ENCODE assay signal across 17 cellular contexts in genomic region chr3:50539356-50539838, GRCh38.
"Had no signal": no experiment of that assay in that cellular context is flagged by ENCODE, and none has a peak within 500 bp of the region (broad histone marks: within the 10 kb centered on the region; RNA-seq: fewer than 3 reads in every experiment).

No MANE protein-coding gene starts in this region.

- H3K27me3 ChIP-seq: ovary had no signal

- DNase-seq: activated CD4-positive, alpha-beta T cell treated with anti-CD3 and anti-CD28 coated beads for 1 hour; activated CD4-positive, alpha-beta T cell treated with anti-CD3 and anti-CD28 coated beads, Interleukin-2, amount 50 U/mL, for 4 hours; activated naive CD4-positive, alpha-beta T cell treated with Interleukin-2 at 50 U/mL for 16 hours; activated naive CD8-positive, alpha-beta T cell treated with anti-CD3 and anti-CD28 coated beads, Interleukin-2, amount 50 U/mL, for 24 hours; activated T-cell treated with anti-CD3 and anti-CD28 coated beads for 4 hours; aorta; cerebellar nuclear complex; effector memory CD4-positive, alpha-beta T cell; heart right ventricle; kidney glomerular epithelial cell; ovary; stimulated activated CD4-positive, alpha-beta T cell treated with anti-CD3 and anti-CD28 coated beads, Interleukin-1b, Interleukin-23, amount 100 ng/mL, for 48 hours; T-helper 2 cell had no signal

- H3K36me3 ChIP-seq: gastroesophageal sphincter, heart right ventricle, ovary had no signal

- H3K4me1 Mint-ChIP-seq: activated naive CD8-positive, alpha-beta T cell treated with anti-CD3 and anti-CD28 coated beads, Interleukin-2, amount 50 U/mL, for 24 hours; activated T-helper 17 cell treated with anti-CD3 and anti-CD28 coated beads, Interleukin-2, amount 50 U/mL, for 72 hours had no signal

- H3K27ac ChIP-seq: gastroesophageal sphincter, heart right ventricle, ovary had no signal

- H3K36me3 Mint-ChIP-seq: stimulated activated effector memory CD8-positive, alpha-beta T cell treated with anti-CD3 and anti-CD28 coated beads, Interleukin-12 subunit alpha, Interleukin-12 subunit beta, amount 100 ng/mL, for 72 hours had no signal

- H3K4me3 ChIP-seq: gastroesophageal sphincter, heart right ventricle, ovary had no signal

- ATAC-seq: activated naive CD8-positive, alpha-beta T cell treated with anti-CD3 and anti-CD28 coated beads, Interleukin-2, amount 50 U/mL, for 24 hours; activated T-helper 17 cell treated with anti-CD3 and anti-CD28 coated beads, Interleukin-2, amount 50 U/mL, for 72 hours; gastroesophageal sphincter; heart right ventricle; stimulated activated effector memory CD8-positive, alpha-beta T cell treated with anti-CD3 and anti-CD28 coated beads, Interleukin-12 subunit alpha, Interleukin-12 subunit beta, amount 100 ng/mL, for 72 hours had no signal

- H3K4me1 ChIP-seq: gastroesophageal sphincter, heart right ventricle had no signal

- H3K4me3 Mint-ChIP-seq: activated naive CD8-positive, alpha-beta T cell treated with anti-CD3 and anti-CD28 coated beads, Interleukin-2, amount 50 U/mL, for 24 hours; activated T-helper 17 cell treated with anti-CD3 and anti-CD28 coated beads, Interleukin-2, amount 50 U/mL, for 72 hours; neural crest cell; stimulated activated effector memory CD8-positive, alpha-beta T cell treated with anti-CD3 and anti-CD28 coated beads, Interleukin-12 subunit alpha, Interleukin-12 subunit beta, amount 100 ng/mL, for 72 hours had no signal

- H3K9me3 Mint-ChIP-seq: activated naive CD8-positive, alpha-beta T cell treated with anti-CD3 and anti-CD28 coated beads, Interleukin-2, amount 50 U/mL, for 24 hours; activated T-helper 17 cell treated with anti-CD3 and anti-CD28 coated beads, Interleukin-2, amount 50 U/mL, for 72 hours; neural crest cell; stimulated activated effector memory CD8-positive, alpha-beta T cell treated with anti-CD3 and anti-CD28 coated beads, Interleukin-12 subunit alpha, Interleukin-12 subunit beta, amount 100 ng/mL, for 72 hours had no signal

- H3K9me3 ChIP-seq: gastroesophageal sphincter, heart right ventricle, ovary had no signal

- H3K27ac Mint-ChIP-seq: activated naive CD8-positive, alpha-beta T cell treated with anti-CD3 and anti-CD28 coated beads, Interleukin-2, amount 50 U/mL, for 24 hours; stimulated activated effector memory CD8-positive, alpha-beta T cell treated with anti-CD3 and anti-CD28 coated beads, Interleukin-12 subunit alpha, Interleukin-12 subunit beta, amount 100 ng/mL, for 72 hours had no signal
